8 cellular contexts compared by ENCODE assay signal in the genomic region with DNA sequence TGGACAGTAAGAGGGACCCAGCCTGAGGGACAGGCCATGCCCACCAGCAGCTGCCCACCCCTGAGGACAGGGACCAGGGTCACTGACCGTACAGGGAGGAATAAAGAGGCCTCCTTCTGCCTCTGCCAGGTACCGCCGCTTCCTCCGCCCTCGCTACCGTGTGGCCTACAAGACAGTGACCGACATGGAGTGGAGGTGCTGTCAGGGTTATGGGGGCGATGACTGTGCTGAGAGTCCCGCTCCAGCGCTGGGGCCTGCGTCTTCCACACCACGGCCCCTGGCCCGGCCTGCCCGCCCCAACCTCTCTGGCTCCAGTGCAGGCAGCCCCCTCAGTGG. TPM values are rescaled to one million over a fixed set of nuclear protein-coding genes. Genes with fewer than 3 reads are reported as not detected.
A peak's percentile ranks its signal among the peaks of the same experiment; 100 is the strongest.
DNase-seq lines count a peak whose midpoint lies in the region; ATAC-seq and TF ChIP-seq lines count a peak whose summit lies in the region.

No MANE protein-coding gene starts in this region.

- no peaks in the 10 kb centered on the region for H3K9me2 ChIP-seq in OCI-LY7 (ENCODE audit: insufficient read depth, low read length)

- H3K27me3 Mint-ChIP-seq in endothelial cell (ENCODE audit: unreplicated experiment) (peaks cover 20% of the 10 kb centered on the region), osteocyte (ENCODE audit: unreplicated experiment) (no peaks in the 10 kb centered on the region)

- H3K36me3 Mint-ChIP-seq in endothelial cell (ENCODE audit: low read depth, unreplicated experiment) (peaks cover 3% of the 10 kb centered on the region), osteocyte (ENCODE audit: unreplicated experiment) (peaks cover 4% of the 10 kb centered on the region)

- H3K4me3 ChIP-seq in BJ (ENCODE audit: low read depth, low read length): peak overlapping the region; percentile 53
- H3K4me3 ChIP-seq in OCI-LY7 (ENCODE audit: low read depth, low read length, poor library complexity, severe bottlenecking): no peak overlapping the region

- CTCF ChIA-PET in BJ (lab: Yijun Ruan, JAX): interaction anchor here (0.6 to 3.4 kb wide), 16 partner anchors 8 to 235 kb away, joined by 3 to 28 read pairs (median 4); a partner anchor contains a TSS
- CTCF ChIA-PET in OCI-LY7 (lab: Charles Lee; ENCODE audit: unreplicated experiment): interaction anchor here (1.0 kb wide), 1 partner anchor 201 kb away, joined by 3 read pairs; no protein-coding TSS in a partner anchor

- peak overlapping the region; percentile 31 for H3K27ac ChIP-seq in OCI-LY7 (ENCODE audit: low read depth, low read length, poor library complexity, severe bottlenecking)

- H3K4me1 ChIP-seq in OCI-LY7 (ENCODE audit: insufficient read depth, low read length, poor library complexity, severe bottlenecking): peaks cover 51% of the 10 kb centered on the region

- peaks cover 17% of the 10 kb centered on the region for H3K36me3 ChIP-seq in BJ (ENCODE audit: control insufficient read depth, insufficient read depth, low read length)
- H3K36me3 ChIP-seq in OCI-LY7 (ENCODE audit: insufficient read depth, low read length): no peaks in the 10 kb centered on the region

- H3K4me2 ChIP-seq in OCI-LY7 (ENCODE audit: low read length): peak overlapping the region; percentile 66

- no peaks in the 10 kb centered on the region for H3K27me3 ChIP-seq in BJ (ENCODE audit: control insufficient read depth, insufficient read depth, low read length)

- H3K27ac Mint-ChIP-seq in endothelial cell (ENCODE audit: unreplicated experiment) (no peak overlapping the region), osteocyte (ENCODE audit: unreplicated experiment) (peak overlapping the region; percentile 85)

- DNase-seq in BJ (ENCODE audit: low read depth) (no peak), OCI-LY7 (ENCODE audit: low spot score) (no peak), endothelial cell (ENCODE audit: low spot score) (no peak), osteocyte (ENCODE audit: extremely low spot score, unreplicated experiment) (no peak), NCI-H2081 (lab: John Stamatoyannopoulos, UW) (no peak), NCI-H748 treated with DMSO at 0.1 percent for 48 hours (lab: John Stamatoyannopoulos, UW) (no peak)

- H3K79me2 ChIP-seq in OCI-LY7 (ENCODE audit: insufficient read depth, low read depth, low read length): no peaks in the 10 kb centered on the region

- POLR2A ChIA-PET in BJ (lab: Charles Lee) (no interaction called here), OCI-LY7 (lab: Charles Lee) (interaction anchor here (0.6 kb wide), 1 partner anchor 96 kb away, joined by 5 read pairs; no protein-coding TSS in a partner anchor)

- H3K9me3 Mint-ChIP-seq in endothelial cell (ENCODE audit: unreplicated experiment): no peaks in the 10 kb centered on the region
- H3K9me3 Mint-ChIP-seq in osteocyte (ENCODE audit: unreplicated experiment): no peaks in the 10 kb centered on the region

- peak overlapping the region; percentile 43; the same call in 1 of the 2 replicates for H2AFZ ChIP-seq in OCI-LY7 (ENCODE audit: low read length)

- H3K4me1 Mint-ChIP-seq in endothelial cell (ENCODE audit: unreplicated experiment) (peaks cover 21% of the 10 kb centered on the region), osteocyte (ENCODE audit: unreplicated experiment) (peaks cover 56% of the 10 kb centered on the region)

- intact Hi-C loops in OCI-LY7 (cut with micrococcal nuclease; ENCODE audit: unreplicated experiment): no loop called here

- H4K20me1 ChIP-seq in OCI-LY7 (ENCODE audit: insufficient read depth, low read length): no peaks in the 10 kb centered on the region

- H3K4me3 Mint-ChIP-seq in endothelial cell (ENCODE audit: unreplicated experiment) (peak overlapping the region; percentile 31), osteocyte (ENCODE audit: unreplicated experiment) (peak overlapping the region; percentile 91)

- ATAC-seq in HG03439 (IDR thresholded peaks at IDR 0.05; ENCODE audit: unreplicated experiment): no peak
- ATAC-seq in HG02973 (IDR thresholded peaks at IDR 0.05; ENCODE audit: unreplicated experiment): no peak

- no peaks in the 10 kb centered on the region for H3K9me3 ChIP-seq in OCI-LY7 (ENCODE audit: low read length)

- no peak for TF ChIP-seq CTCF in BJ (IDR thresholded peaks at IDR 0.05; ENCODE audit: insufficient read depth, low read depth, low read length)
- TF ChIP-seq CTCF in OCI-LY7 (conservative IDR thresholded peaks at IDR 0.05; ENCODE audit: low read length): no peak
- TF ChIP-seq CTCF in endothelial cell (IDR thresholded peaks at IDR 0.05; ENCODE audit: unreplicated experiment): no peak
- TF ChIP-seq CTCF in osteocyte (IDR thresholded peaks at IDR 0.05): no peak

- BruUV-seq in OCI-LY7 (replicated peaks; lab: Mats Ljungman, UMichigan): no TSS peak

RNA-seq across cellular contexts. Expression of a gene that starts 2.2 kb away (rescaled TPM):
- 43.4 and 81.3 TPM in 2 replicates for polyA plus RNA-seq in BJ (2011; rRNA removed)
- polyA minus RNA-seq in BJ (2011; rRNA and poly(A)+ RNA removed): 35.4 and 46.7 TPM in 2 replicates
- total RNA-seq in OCI-LY7 (2014; rRNA removed; shearing (Covaris generic)): 2.7 and 3.2 TPM in 2 replicates
- 1.6 and 2.2 TPM in 2 replicates for total RNA-seq in OCI-LY7 (2022)
- 2.1 TPM for total RNA-seq in endothelial cell (ENCODE audit: unreplicated experiment)
- total RNA-seq in osteocyte: 206 and 212 TPM in 2 replicates

RNA-seq across cellular contexts. Expression of a gene that starts 6.0 kb away (rescaled TPM):
- 0.33 and 0.43 TPM in 2 replicates for polyA plus RNA-seq in BJ (2011; rRNA removed)
- 0.15 and 1.6 TPM in 2 replicates for polyA minus RNA-seq in BJ (2011; rRNA and poly(A)+ RNA removed)
- 9.7 and 14.0 TPM in 2 replicates for total RNA-seq in OCI-LY7 (2014; rRNA removed; shearing (Covaris generic))
- total RNA-seq in OCI-LY7 (2022) (17.9 and 19.7 TPM in 2 replicates), endothelial cell (ENCODE audit: unreplicated experiment) (1.4 TPM), osteocyte (2.0 and 2.4 TPM in 2 replicates)

RNA-seq across cellular contexts. Expression of a gene that starts 9.1 kb away (rescaled TPM):
- polyA plus RNA-seq in BJ (2011; rRNA removed): 755 and 887 TPM in 2 replicates
- polyA minus RNA-seq in BJ (2011; rRNA and poly(A)+ RNA removed): 299 and 500 TPM in 2 replicates
- 147 and 214 TPM in 2 replicates for total RNA-seq in OCI-LY7 (2014; rRNA removed; shearing (Covaris generic))
- 253 and 267 TPM in 2 replicates for total RNA-seq in OCI-LY7 (2022)
- total RNA-seq in endothelial cell (ENCODE audit: unreplicated experiment): 379 TPM
- total RNA-seq in osteocyte: 369 and 380 TPM in 2 replicates

RNA-seq across cellular contexts. Expression of a gene that starts 29.1 kb away (rescaled TPM):
- polyA plus RNA-seq in BJ (2011; rRNA removed): 25.9 and 32.7 TPM in 2 replicates
- polyA minus RNA-seq in BJ (2011; rRNA and poly(A)+ RNA removed): 20.9 and 33.1 TPM in 2 replicates
- 34.3 and 37.4 TPM in 2 replicates for total RNA-seq in OCI-LY7 (2014; rRNA removed; shearing (Covaris generic))
- 42.0 and 51.8 TPM in 2 replicates for total RNA-seq in OCI-LY7 (2022)
- total RNA-seq in endothelial cell (ENCODE audit: unreplicated experiment): 32.5 TPM
- 23.4 and 23.9 TPM in 2 replicates for total RNA-seq in osteocyte

RNA-seq across cellular contexts. Expression of a gene that starts 38.4 kb away (rescaled TPM):
- 4.8 and 6.9 TPM in 2 replicates for polyA plus RNA-seq in BJ (2011; rRNA removed)
- 2.6 and 2.7 TPM in 2 replicates for polyA minus RNA-seq in BJ (2011; rRNA and poly(A)+ RNA removed)
- not detected in 2 replicates for total RNA-seq in OCI-LY7 (2014; rRNA removed; shearing (Covaris generic))
- total RNA-seq in OCI-LY7 (2022) (not detected in 2 replicates), endothelial cell (ENCODE audit: unreplicated experiment) (not detected), osteocyte (1.2 and 1.9 TPM in 2 replicates)

Comparison
In these comparisons a context has a peak if more than half of its experiments do, and no peak if none do; other contexts are left out.
1. RNA of a gene that starts 2.2 kb away (total RNA-seq): 206 to 212 TPM in osteocyte; 1.6 to 3.2 TPM in OCI-LY7 and 2.1 TPM in endothelial cell (single experiment); every median in the first group is over 10 times any median in the second.